Comparison of ENCODE assay signal across 1 cellular context in the genomic region with DNA sequence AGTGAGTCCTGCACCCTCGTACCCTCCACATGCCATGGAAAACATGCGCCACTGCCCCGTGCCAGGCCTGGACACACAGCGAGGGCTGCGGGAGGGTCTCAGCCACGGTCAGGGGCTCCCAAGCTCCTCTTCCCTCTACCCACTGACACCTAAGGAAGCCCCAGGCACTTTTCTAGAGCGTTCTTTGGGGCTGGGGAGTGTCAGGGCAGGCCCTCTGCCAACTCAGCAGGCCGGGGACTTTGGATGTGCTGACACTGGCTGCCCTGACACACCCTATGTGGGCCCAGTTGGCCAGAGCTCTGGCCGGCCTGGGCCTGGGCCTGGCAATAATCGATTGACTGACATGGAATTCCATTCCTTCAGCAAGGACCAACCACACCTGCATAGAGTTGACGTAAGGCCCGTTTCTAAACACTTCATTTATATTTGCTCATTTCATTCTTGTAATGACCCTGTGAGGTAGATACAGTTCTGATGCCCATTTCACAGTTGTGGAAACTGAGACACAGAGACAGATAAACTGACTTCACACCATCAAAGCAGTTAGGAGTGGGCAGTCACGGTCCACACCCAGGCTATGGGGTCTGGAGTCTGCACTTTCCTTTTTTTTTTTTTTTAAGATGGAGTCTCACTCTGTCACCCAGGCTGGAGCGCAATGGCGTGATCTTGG.
TF ChIP-seq lines count a peak whose summit lies in the region.

No MANE protein-coding gene starts in this region.

TF ChIP-seq in HepG2, 621 proteins besides CTCF, POLR2A, EP300 and RAD21 (continued from another document):
- TF ChIP-seq, protein P1, sequence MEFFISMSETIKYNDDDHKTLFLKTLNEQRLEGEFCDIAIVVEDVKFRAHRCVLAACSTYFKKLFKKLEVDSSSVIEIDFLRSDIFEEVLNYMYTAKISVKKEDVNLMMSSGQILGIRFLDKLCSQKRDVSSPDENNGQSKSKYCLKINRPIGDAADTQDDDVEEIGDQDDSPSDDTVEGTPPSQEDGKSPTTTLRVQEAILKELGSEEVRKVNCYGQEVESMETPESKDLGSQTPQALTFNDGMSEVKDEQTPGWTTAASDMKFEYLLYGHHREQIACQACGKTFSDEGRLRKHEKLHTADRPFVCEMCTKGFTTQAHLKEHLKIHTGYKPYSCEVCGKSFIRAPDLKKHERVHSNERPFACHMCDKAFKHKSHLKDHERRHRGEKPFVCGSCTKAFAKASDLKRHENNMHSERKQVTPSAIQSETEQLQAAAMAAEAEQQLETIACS (CRISPR knock-in tag; IDR thresholded peaks at IDR 0.05) = no peak
- TF ChIP-seq POGZ (CRISPR knock-in tag; IDR thresholded peaks at IDR 0.05) (no peak), ZNF629 (CRISPR knock-in tag; conservative IDR thresholded peaks at IDR 0.05) (peak; percentile 92), ZFP62 (CRISPR knock-in tag; IDR thresholded peaks at IDR 0.05) (no peak), ZNF749 (CRISPR knock-in tag; IDR thresholded peaks at IDR 0.05; ENCODE audit: borderline replicate concordance) (no peak), ADNP (CRISPR knock-in tag; IDR thresholded peaks at IDR 0.05) (0 out of 2 replicates have a peak, but pooled peaks have one; percentile 7), ZNF329 (CRISPR knock-in tag; IDR thresholded peaks at IDR 0.05; ENCODE audit: low read depth) (no peak), ZNF274 (CRISPR knock-in tag; IDR thresholded peaks at IDR 0.05) (0 out of 2 replicates have a peak, but pooled peaks have one; percentile 15), CEBPG (CRISPR knock-in tag; IDR thresholded peaks at IDR 0.05) (no peak), ZMYM3 (CRISPR knock-in tag; IDR thresholded peaks at IDR 0.05) (no peak), ZNF616 (CRISPR knock-in tag; IDR thresholded peaks at IDR 0.05; ENCODE audit: low read depth) (no peak)
- TF ChIP-seq, protein P2, sequence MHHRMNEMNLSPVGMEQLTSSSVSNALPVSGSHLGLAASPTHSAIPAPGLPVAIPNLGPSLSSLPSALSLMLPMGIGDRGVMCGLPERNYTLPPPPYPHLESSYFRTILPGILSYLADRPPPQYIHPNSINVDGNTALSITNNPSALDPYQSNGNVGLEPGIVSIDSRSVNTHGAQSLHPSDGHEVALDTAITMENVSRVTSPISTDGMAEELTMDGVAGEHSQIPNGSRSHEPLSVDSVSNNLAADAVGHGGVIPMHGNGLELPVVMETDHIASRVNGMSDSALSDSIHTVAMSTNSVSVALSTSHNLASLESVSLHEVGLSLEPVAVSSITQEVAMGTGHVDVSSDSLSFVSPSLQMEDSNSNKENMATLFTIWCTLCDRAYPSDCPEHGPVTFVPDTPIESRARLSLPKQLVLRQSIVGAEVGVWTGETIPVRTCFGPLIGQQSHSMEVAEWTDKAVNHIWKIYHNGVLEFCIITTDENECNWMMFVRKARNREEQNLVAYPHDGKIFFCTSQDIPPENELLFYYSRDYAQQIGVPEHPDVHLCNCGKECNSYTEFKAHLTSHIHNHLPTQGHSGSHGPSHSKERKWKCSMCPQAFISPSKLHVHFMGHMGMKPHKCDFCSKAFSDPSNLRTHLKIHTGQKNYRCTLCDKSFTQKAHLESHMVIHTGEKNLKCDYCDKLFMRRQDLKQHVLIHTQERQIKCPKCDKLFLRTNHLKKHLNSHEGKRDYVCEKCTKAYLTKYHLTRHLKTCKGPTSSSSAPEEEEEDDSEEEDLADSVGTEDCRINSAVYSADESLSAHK (CRISPR knock-in tag; IDR thresholded peaks at IDR 0.05; ENCODE audit: borderline replicate concordance) = no peak
- TF ChIP-seq, protein P3, sequence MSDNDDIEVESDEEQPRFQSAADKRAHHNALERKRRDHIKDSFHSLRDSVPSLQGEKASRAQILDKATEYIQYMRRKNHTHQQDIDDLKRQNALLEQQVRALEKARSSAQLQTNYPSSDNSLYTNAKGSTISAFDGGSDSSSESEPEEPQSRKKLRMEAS (IDR thresholded peaks at IDR 0.05) = 0 out of 2 replicates have a peak, but pooled peaks have one; percentile 10
- TF ChIP-seq, protein P4, sequence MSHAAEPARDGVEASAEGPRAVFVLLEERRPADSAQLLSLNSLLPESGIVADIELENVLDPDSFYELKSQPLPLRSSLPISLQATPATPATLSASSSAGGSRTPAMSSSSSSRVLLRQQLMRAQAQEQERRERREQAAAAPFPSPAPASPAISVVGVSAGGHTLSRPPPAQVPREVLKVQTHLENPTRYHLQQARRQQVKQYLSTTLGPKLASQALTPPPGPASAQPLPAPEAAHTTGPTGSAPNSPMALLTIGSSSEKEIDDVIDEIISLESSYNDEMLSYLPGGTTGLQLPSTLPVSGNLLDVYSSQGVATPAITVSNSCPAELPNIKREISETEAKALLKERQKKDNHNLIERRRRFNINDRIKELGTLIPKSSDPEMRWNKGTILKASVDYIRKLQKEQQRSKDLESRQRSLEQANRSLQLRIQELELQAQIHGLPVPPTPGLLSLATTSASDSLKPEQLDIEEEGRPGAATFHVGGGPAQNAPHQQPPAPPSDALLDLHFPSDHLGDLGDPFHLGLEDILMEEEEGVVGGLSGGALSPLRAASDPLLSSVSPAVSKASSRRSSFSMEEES (CRISPR knock-in tag; IDR thresholded peaks at IDR 0.05) = no peak
- TF ChIP-seq, protein P5, sequence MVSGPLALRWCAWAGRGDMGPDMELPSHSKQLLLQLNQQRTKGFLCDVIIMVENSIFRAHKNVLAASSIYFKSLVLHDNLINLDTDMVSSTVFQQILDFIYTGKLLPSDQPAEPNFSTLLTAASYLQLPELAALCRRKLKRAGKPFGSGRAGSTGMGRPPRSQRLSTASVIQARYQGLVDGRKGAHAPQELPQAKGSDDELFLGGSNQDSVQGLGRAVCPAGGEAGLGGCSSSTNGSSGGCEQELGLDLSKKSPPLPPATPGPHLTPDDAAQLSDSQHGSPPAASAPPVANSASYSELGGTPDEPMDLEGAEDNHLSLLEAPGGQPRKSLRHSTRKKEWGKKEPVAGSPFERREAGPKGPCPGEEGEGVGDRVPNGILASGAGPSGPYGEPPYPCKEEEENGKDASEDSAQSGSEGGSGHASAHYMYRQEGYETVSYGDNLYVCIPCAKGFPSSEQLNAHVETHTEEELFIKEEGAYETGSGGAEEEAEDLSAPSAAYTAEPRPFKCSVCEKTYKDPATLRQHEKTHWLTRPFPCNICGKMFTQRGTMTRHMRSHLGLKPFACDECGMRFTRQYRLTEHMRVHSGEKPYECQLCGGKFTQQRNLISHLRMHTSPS (CRISPR knock-in tag; IDR thresholded peaks at IDR 0.05; ENCODE audit: low read depth) = peak; percentile 19; the same call in 1 of the 2 replicates
